8 cellular contexts compared by ENCODE assay signal in the genomic region with DNA sequence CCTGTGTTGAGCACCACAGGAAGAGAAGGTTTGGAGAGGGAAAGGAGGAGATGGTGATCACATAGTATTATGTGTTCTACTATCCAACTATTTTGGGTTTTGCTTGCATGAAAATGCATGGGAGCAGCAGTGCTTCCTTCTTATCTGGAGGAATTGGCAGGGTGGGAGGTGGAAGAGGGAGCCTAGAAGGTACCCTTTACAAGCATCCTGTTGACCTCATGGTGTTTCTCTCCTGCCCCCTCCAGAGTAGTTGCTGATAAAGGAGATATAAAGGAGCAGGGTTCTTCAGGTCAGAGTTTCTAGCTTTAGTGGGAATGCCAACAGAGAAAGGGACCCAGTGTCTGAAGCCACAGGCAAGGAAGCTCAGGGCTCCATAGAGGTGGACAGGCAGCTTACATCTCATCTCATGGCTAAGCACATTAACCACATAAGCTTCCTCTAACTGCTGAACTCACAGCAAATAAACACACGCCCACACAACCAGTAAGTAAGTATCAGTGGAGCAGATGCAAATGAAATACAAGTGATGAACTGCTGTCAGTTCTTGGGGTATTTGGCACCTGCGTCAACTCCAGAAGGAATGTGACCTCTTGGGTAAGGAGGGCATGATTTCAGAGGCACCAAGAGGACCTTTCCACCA.
DNase-seq lines count a peak whose midpoint lies in the region; ATAC-seq, FAIRE-seq and TF ChIP-seq lines count a peak whose summit lies in the region.

No MANE protein-coding gene starts in this region.

- peaks cover 62% of the 10 kb centered on the region for H3K4me1 Mint-ChIP-seq in activated T-cell treated with anti-CD3 and anti-CD28 coated beads, Interleukin-2, amount 50 U/mL, for 24 hours (ENCODE audit: low read depth)
- peaks cover 15% of the 10 kb centered on the region for H3K4me1 Mint-ChIP-seq in activated B cell treated with CpG ODN at 0.5 μM for 24 hours
- peaks cover 68% of the 10 kb centered on the region for H3K4me1 Mint-ChIP-seq in stimulated activated naive CD8-positive, alpha-beta T cell treated with anti-CD3 and anti-CD28 coated beads, Interleukin-15, Interleukin-2, amounts not matched to agents 100 ng/mL and 50 ng/mL, for 24 hours (ENCODE audit: low read depth)

- intact Hi-C loops in activated B cell treated with CpG ODN at 0.5 μM for 24 hours (cut with micrococcal nuclease): no loop called here

- peaks cover 4% of the 10 kb centered on the region for H3K9me3 Mint-ChIP-seq in activated T-cell treated with anti-CD3 and anti-CD28 coated beads, Interleukin-2, amount 50 U/mL, for 24 hours
- H3K9me3 Mint-ChIP-seq in activated B cell treated with CpG ODN at 0.5 μM for 24 hours: peaks cover 4% of the 10 kb centered on the region
- H3K9me3 Mint-ChIP-seq in stimulated activated naive CD8-positive, alpha-beta T cell treated with anti-CD3 and anti-CD28 coated beads, Interleukin-15, Interleukin-2, amounts not matched to agents 100 ng/mL and 50 ng/mL, for 24 hours: peaks cover 9% of the 10 kb centered on the region

- H3K27ac Mint-ChIP-seq in activated T-cell treated with anti-CD3 and anti-CD28 coated beads, Interleukin-2, amount 50 U/mL, for 24 hours: peak overlapping the region; percentile 66
- H3K27ac Mint-ChIP-seq in activated B cell treated with CpG ODN at 0.5 μM for 24 hours: no peak overlapping the region
- peak overlapping the region; percentile 74 for H3K27ac Mint-ChIP-seq in stimulated activated naive CD8-positive, alpha-beta T cell treated with anti-CD3 and anti-CD28 coated beads, Interleukin-15, Interleukin-2, amounts not matched to agents 100 ng/mL and 50 ng/mL, for 24 hours

- H3K4me3 Mint-ChIP-seq in activated T-cell treated with anti-CD3 and anti-CD28 coated beads, Interleukin-2, amount 50 U/mL, for 24 hours: peak overlapping the region; percentile 26
- H3K4me3 Mint-ChIP-seq in activated B cell treated with CpG ODN at 0.5 μM for 24 hours: no peak overlapping the region
- H3K4me3 Mint-ChIP-seq in stimulated activated naive CD8-positive, alpha-beta T cell treated with anti-CD3 and anti-CD28 coated beads, Interleukin-15, Interleukin-2, amounts not matched to agents 100 ng/mL and 50 ng/mL, for 24 hours: peak overlapping the region; percentile 11

- no peaks in the 10 kb centered on the region for H3K36me3 Mint-ChIP-seq in activated T-cell treated with anti-CD3 and anti-CD28 coated beads, Interleukin-2, amount 50 U/mL, for 24 hours (ENCODE audit: low read depth)
- H3K36me3 Mint-ChIP-seq in activated B cell treated with CpG ODN at 0.5 μM for 24 hours (ENCODE audit: low read depth): no peaks in the 10 kb centered on the region
- peaks cover 12% of the 10 kb centered on the region for H3K36me3 Mint-ChIP-seq in stimulated activated naive CD8-positive, alpha-beta T cell treated with anti-CD3 and anti-CD28 coated beads, Interleukin-15, Interleukin-2, amounts not matched to agents 100 ng/mL and 50 ng/mL, for 24 hours (ENCODE audit: low read depth)

- no peak for FAIRE-seq in frontal cortex (lab: Jason Lieb, UNC)

- DNase-seq in activated T-cell treated with anti-CD3 and anti-CD28 coated beads, Interleukin-2, amount 50 U/mL, for 24 hours: peak; percentile 43
- DNase-seq in activated T-cell treated with anti-CD3 and anti-CD28 coated beads, Interleukin-2, amount 50 U/mL, for 1 hour: no peak
- DNase-seq in activated B cell treated with CpG ODN at 0.5 μM for 24 hours (no peak), NCI-H1417 (lab: John Stamatoyannopoulos, UW) (no peak), frontal cortex (ENCODE audit: low spot score in 2 of 2) (no peak), mesenteric fat pad (ENCODE audit: low spot score) (no peak)

- POLR2A ChIA-PET in activated B cell treated with CpG ODN at 0.5 μM for 24 hours (lab: Charles Lee): interaction anchor here (0.6 kb wide), 1 partner anchor 556 kb away, joined by 3 read pairs; no protein-coding TSS in a partner anchor

- H3K27me3 Mint-ChIP-seq in activated T-cell treated with anti-CD3 and anti-CD28 coated beads, Interleukin-2, amount 50 U/mL, for 24 hours: no peaks in the 10 kb centered on the region
- H3K27me3 Mint-ChIP-seq in activated B cell treated with CpG ODN at 0.5 μM for 24 hours: no peaks in the 10 kb centered on the region
- H3K27me3 Mint-ChIP-seq in stimulated activated naive CD8-positive, alpha-beta T cell treated with anti-CD3 and anti-CD28 coated beads, Interleukin-15, Interleukin-2, amounts not matched to agents 100 ng/mL and 50 ng/mL, for 24 hours: no peaks in the 10 kb centered on the region

- CTCF ChIA-PET in activated B cell treated with CpG ODN at 0.5 μM for 24 hours (lab: Charles Lee): no interaction called here

- ATAC-seq in HG03095 (IDR thresholded peaks at IDR 0.05; ENCODE audit: unreplicated experiment) (peak; percentile 86), activated B cell treated with CpG ODN at 0.5 μM for 24 hours (ENCODE audit: low read depth) (peak; percentile 64)

- TF ChIP-seq CTCF in activated B cell treated with CpG ODN at 0.5 μM for 24 hours (IDR thresholded peaks at IDR 0.05): no peak
